Comparison of ENCODE assay signal across 18 cellular contexts in genomic region chr22:37336474-37337028, GRCh38. TPM values are rescaled to one million over a fixed set of nuclear protein-coding genes. Genes with fewer than 3 reads are reported as not detected.
"Had no signal": no experiment of that assay in that cellular context is flagged by ENCODE, and none has a peak within 500 bp of the region (broad histone marks: within the 10 kb centered on the region; RNA-seq: fewer than 3 reads in every experiment).

No MANE protein-coding gene starts in this region.

- DNase-seq: activated CD4-positive, alpha-beta T cell treated with anti-CD3 and anti-CD28 coated beads, Interleukin-2, amount 10 ng/mL, durations not matched to agents 24 days and 14 days; activated CD8-positive, alpha-beta memory T cell treated with anti-CD3 and anti-CD28 coated beads, Interleukin-2, amount 50 U/mL, for 48 hours; activated gamma-delta T cell treated with Interleukin-2 at 50 U/mL for 16 hours; activated naive CD8-positive, alpha-beta T cell treated with anti-CD3 and anti-CD28 coated beads for 36 hours; activated T-cell treated with anti-CD3 and anti-CD28 coated beads, Interleukin-2, amount 50 U/mL, for 72 hours; brain microvascular endothelial cell; effector memory CD4-positive, alpha-beta T cell; foreskin keratinocyte; mesendoderm; right lobe of liver; T-helper 2 cell; thyroid gland; uterus had no signal

- H3K27ac ChIP-seq: brain microvascular endothelial cell, foreskin keratinocyte, right lobe of liver, thyroid gland, uterus had no signal

- H3K9me3 Mint-ChIP-seq: activated CD4-positive, alpha-beta T cell treated with anti-CD3 and anti-CD28 coated beads, Interleukin-2, amount 10 ng/mL, durations not matched to agents 24 days and 14 days; activated naive CD8-positive, alpha-beta T cell treated with anti-CD3 and anti-CD28 coated beads for 36 hours; activated T-cell treated with anti-CD3 and anti-CD28 coated beads, Interleukin-2, amount 50 U/mL, for 72 hours; nephron progenitor cell; stimulated activated effector memory CD8-positive, alpha-beta T cell treated with anti-CD3 and anti-CD28 coated beads, Interleukin-12 subunit alpha, Interleukin-12 subunit beta, amount 100 ng/mL, for 72 hours; WTC11 had no signal

- H3K4me1 ChIP-seq: right lobe of liver, thyroid gland, uterus had no signal

- H3K9me3 ChIP-seq: right lobe of liver, thyroid gland, uterus had no signal

- H3K36me3 Mint-ChIP-seq: activated naive CD8-positive, alpha-beta T cell treated with anti-CD3 and anti-CD28 coated beads for 36 hours; stimulated activated effector memory CD8-positive, alpha-beta T cell treated with anti-CD3 and anti-CD28 coated beads, Interleukin-12 subunit alpha, Interleukin-12 subunit beta, amount 100 ng/mL, for 72 hours; WTC11 had no signal

- H3K4me3 Mint-ChIP-seq: activated CD4-positive, alpha-beta T cell treated with anti-CD3 and anti-CD28 coated beads, Interleukin-2, amount 10 ng/mL, durations not matched to agents 24 days and 14 days; activated naive CD8-positive, alpha-beta T cell treated with anti-CD3 and anti-CD28 coated beads for 36 hours; activated T-cell treated with anti-CD3 and anti-CD28 coated beads, Interleukin-2, amount 50 U/mL, for 72 hours; nephron progenitor cell; stimulated activated effector memory CD8-positive, alpha-beta T cell treated with anti-CD3 and anti-CD28 coated beads, Interleukin-12 subunit alpha, Interleukin-12 subunit beta, amount 100 ng/mL, for 72 hours had no signal

- H3K27ac Mint-ChIP-seq: activated CD4-positive, alpha-beta T cell treated with anti-CD3 and anti-CD28 coated beads, Interleukin-2, amount 10 ng/mL, durations not matched to agents 24 days and 14 days; activated naive CD8-positive, alpha-beta T cell treated with anti-CD3 and anti-CD28 coated beads for 36 hours; activated T-cell treated with anti-CD3 and anti-CD28 coated beads, Interleukin-2, amount 50 U/mL, for 72 hours; nephron progenitor cell; stimulated activated effector memory CD8-positive, alpha-beta T cell treated with anti-CD3 and anti-CD28 coated beads, Interleukin-12 subunit alpha, Interleukin-12 subunit beta, amount 100 ng/mL, for 72 hours; WTC11 had no signal

- H3K36me3 ChIP-seq: brain microvascular endothelial cell, right lobe of liver, thyroid gland, uterus had no signal

- ATAC-seq: activated T-cell treated with anti-CD3 and anti-CD28 coated beads, Interleukin-2, amount 50 U/mL, for 72 hours; foreskin keratinocyte; stimulated activated effector memory CD8-positive, alpha-beta T cell treated with anti-CD3 and anti-CD28 coated beads, Interleukin-12 subunit alpha, Interleukin-12 subunit beta, amount 100 ng/mL, for 72 hours; WTC11 had no signal

- H3K27me3 ChIP-seq: right lobe of liver had no signal

- H3K4me3 ChIP-seq: right lobe of liver, thyroid gland, uterus had no signal

RNA-seq across cellular contexts. Expression of gene CYTH4, which starts 54.2 kb away (rescaled TPM):
- total RNA-seq: kidney epithelial cell, osteocyte had no signal
